In genomic region chr15:29896062-29896461, GRCh38 we compare ENCODE assay signal across 20 cellular contexts.
"Had no signal": no experiment of that assay in that cellular context is flagged by ENCODE, and none has a peak within 500 bp of the region (broad histone marks: within the 10 kb centered on the region; RNA-seq: fewer than 3 reads in every experiment).

No MANE protein-coding gene starts in this region.

- H3K9me3 ChIP-seq: mucosa of descending colon had no signal

- DNase-seq: dermis blood vessel endothelial cell; dorsolateral prefrontal cortex; effector CD4-positive, alpha-beta T cell; effector memory CD4-positive, alpha-beta T cell; foreskin keratinocyte; heart right ventricle; hippocampal formation; kidney; kidney glomerular epithelial cell; left colon; left lung; left ventricle myocardium superior; lower lobe of right lung; mesenchymal stem cell; mucosa of descending colon; naive B cell had no signal

- H3K4me1 Mint-ChIP-seq: naive B cell had no signal

- H3K27me3 ChIP-seq: dorsolateral prefrontal cortex, esophagus muscularis mucosa, foreskin keratinocyte, gastroesophageal sphincter, heart right ventricle, left lung had no signal

- H3K4me1 ChIP-seq: esophagus muscularis mucosa, gastroesophageal sphincter, heart right ventricle, left lung, lower lobe of right lung had no signal

- H3K27ac ChIP-seq: coronary artery, esophagus muscularis mucosa, foreskin keratinocyte, gastroesophageal sphincter, heart right ventricle, left lung, lower lobe of right lung had no signal

- ATAC-seq: foreskin keratinocyte, gastroesophageal sphincter, heart right ventricle, left colon, left lung, left ventricle myocardium superior, lower lobe of right lung, mucosa of descending colon had no signal

- H3K4me3 ChIP-seq: coronary artery, dorsolateral prefrontal cortex, esophagus muscularis mucosa, gastroesophageal sphincter, heart right ventricle, left lung, lower lobe of right lung, mucosa of descending colon had no signal

- H3K4me3 Mint-ChIP-seq: mesothelial cell of epicardium had no signal

- H3K27ac Mint-ChIP-seq: mesothelial cell of epicardium, naive B cell had no signal

- H3K36me3 ChIP-seq: esophagus muscularis mucosa, gastroesophageal sphincter, heart right ventricle, left lung, lower lobe of right lung had no signal
